In genomic region chr19:18710986-18711751, GRCh38 we compare ENCODE assay signal across 14 cellular contexts. TPM values are rescaled to one million over a fixed set of nuclear protein-coding genes. Genes with fewer than 3 reads are reported as not detected.
DNase-seq lines count a peak whose midpoint lies in the region; TF ChIP-seq lines count a peak whose summit lies in the region.
"Had no signal": no experiment of that assay in that cellular context is flagged by ENCODE, and none has a peak within 500 bp of the region (broad histone marks: within the 10 kb centered on the region; RNA-seq: fewer than 3 reads in every experiment).

No MANE protein-coding gene starts in this region.

- H3K4me3 ChIP-seq in adrenal gland (no peak overlapping the region), fibroblast of the aortic adventitia (ENCODE audit: low read depth, low read length) (no peak overlapping the region), mesenchymal stem cell (ENCODE audit: insufficient read depth in 1 of 2, low read depth in 1 of 2, low read length in 2 of 2) (no peak overlapping the region), tibial artery (no peak overlapping the region)
- H3K4me3 ChIP-seq: ascending aorta had no signal

- no peak overlapping the region for H4K8ac ChIP-seq in mesenchymal stem cell (ENCODE audit: low read length)

- H3K9ac ChIP-seq in mesenchymal stem cell (ENCODE audit: low read length): peak overlapping the region; percentile 75

- H2BK15ac ChIP-seq in mesenchymal stem cell (ENCODE audit: low read depth, poor library complexity, severe bottlenecking): peak overlapping the region; percentile 77

- H3K27me3 ChIP-seq in adrenal gland (no peaks in the 10 kb centered on the region), mesenchymal stem cell (ENCODE audit: control insufficient read depth in 1 of 2, insufficient read depth in 1 of 2, low read length in 2 of 2) (no peaks in the 10 kb centered on the region), tibial artery (no peaks in the 10 kb centered on the region)
- H3K27me3 ChIP-seq: ascending aorta; BLaER1 treated with 17β-estradiol and CSF1 and Interleukin-3, amounts not matched to agents 10 nM and 100 nM had no signal

- H3K9me3 ChIP-seq in adrenal gland (replicated peaks in 1 of 3) (no peaks in the 10 kb centered on the region), mesenchymal stem cell (ENCODE audit: control insufficient read depth, low read length) (no peaks in the 10 kb centered on the region), tibial artery (no peaks in the 10 kb centered on the region)
- H3K9me3 ChIP-seq: ascending aorta; BLaER1 treated with 17β-estradiol and CSF1 and Interleukin-3, amounts not matched to agents 10 nM and 100 nM had no signal

- no peak overlapping the region for H2AFZ ChIP-seq in mesenchymal stem cell (ENCODE audit: low read depth, low read length)

- WGBS in adrenal gland, 4 donors: 37 to 44% (median 41%) methylated on average over 17 to 28 of the region's 28 CpGs
- 92% methylated on average over 27 of the region's 28 CpGs for WGBS in mesenchymal stem cell

- no peak overlapping the region for H3K4ac ChIP-seq in mesenchymal stem cell (ENCODE audit: low read depth in 1 of 2, low read length in 2 of 2)

- H3K79me1 ChIP-seq in mesenchymal stem cell (replicated peaks; ENCODE audit: low read length, poor library complexity, severe bottlenecking): peaks cover 38% of the 10 kb centered on the region

- H3K36me3 ChIP-seq in adrenal gland (replicated peaks in 1 of 2) (no peaks in the 10 kb centered on the region), mesenchymal stem cell (ENCODE audit: control insufficient read depth in 1 of 2, insufficient read depth in 2 of 2, low read depth in 1 of 2, low read length in 2 of 2) (peaks cover 0 to 11% of the 10 kb centered on the region in 2 experiments), tibial artery (peaks cover 0 to 5% (median 0%) of the 10 kb centered on the region in 3 donors)

- no peak for TF ChIP-seq POLR2A in adrenal gland (IDR thresholded peaks at IDR 0.05)

- no peak overlapping the region for H4K91ac ChIP-seq in mesenchymal stem cell (ENCODE audit: low read length)

- H3K4me1 ChIP-seq in adrenal gland (replicated peaks in 1 of 2) (peaks cover 21 to 25% of the 10 kb centered on the region in 2 donors), mesenchymal stem cell (ENCODE audit: control insufficient read depth, insufficient read depth, low read depth, low read length) (peaks cover 6% of the 10 kb centered on the region), tibial artery (peaks cover 0 to 45% (median 15%) of the 10 kb centered on the region in 4 donors)

- no peak overlapping the region for H2BK5ac ChIP-seq in mesenchymal stem cell (ENCODE audit: low read depth, low read length, poor library complexity, severe bottlenecking)

- H3K4me2 ChIP-seq in mesenchymal stem cell (ENCODE audit: low read length, poor library complexity, severe bottlenecking): no peak overlapping the region

- H2BK12ac ChIP-seq in mesenchymal stem cell (ENCODE audit: low read length in 2 of 2): no peak overlapping the region

- intact Hi-C loops in adrenal gland (cut with DNase I): no loop called here
- intact Hi-C loops in tibial artery (cut with DNase I; ENCODE audit: low total_unique reads): no loop called here

- H2AK5ac ChIP-seq in mesenchymal stem cell (ENCODE audit: low read length, severe bottlenecking): no peak overlapping the region

- peak overlapping the region; percentile 35 to 74 (median 60) for H3K27ac ChIP-seq in adrenal gland
- H3K27ac ChIP-seq in mesenchymal stem cell (ENCODE audit: low read length, poor library complexity, severe bottlenecking): no peak overlapping the region
- H3K27ac ChIP-seq in tibial artery: no peak overlapping the region
- H3K27ac ChIP-seq: VCaP had no signal

- H3K23ac ChIP-seq in mesenchymal stem cell (ENCODE audit: low read length in 2 of 2): no peak overlapping the region

- no peak overlapping the region for H3K14ac ChIP-seq in mesenchymal stem cell (ENCODE audit: low read length in 2 of 2)

- no peak overlapping the region for H3K18ac ChIP-seq in mesenchymal stem cell (ENCODE audit: low read depth in 1 of 2, low read length in 2 of 2)

- DNase-seq in adrenal gland (peak; percentile 70 to 92 (median 81)), fibroblast of the aortic adventitia (ENCODE audit: low read depth) (peak; percentile 81), mesenchymal stem cell (no peak), tibial artery (peak; percentile 44 to 81), NCI-H524 treated with DMSO at 0.1 percent for 48 hours (lab: John Stamatoyannopoulos, UW) (no peak)
- no peak for DNase-seq in activated CD4-positive, CD25-positive, alpha-beta regulatory T cell (lab: John Stamatoyannopoulos, UW)
- no peak for DNase-seq in activated CD8-positive, alpha-beta memory T cell treated with anti-CD3 and anti-CD28 coated beads, Interleukin-2, amount 50 U/mL, for 4 hours
- DNase-seq: cortex of kidney; naive B cell; NCI-H146; NK-92 treated with Interleukin-12 subunit alpha and Interleukin-12 subunit beta, amount 100 ng/mL, for 24 hours had no signal

- H2BK120ac ChIP-seq in mesenchymal stem cell (ENCODE audit: low read depth, low read length): no peak overlapping the region

- TF ChIP-seq CTCF in adrenal gland (IDR thresholded peaks at IDR 0.05) (no peak), fibroblast of the aortic adventitia (IDR thresholded peaks at IDR 0.05; ENCODE audit: insufficient read depth, low read length) (no peak), tibial artery (IDR thresholded peaks at IDR 0.05) (no peak)

RNA-seq across cellular contexts. Expression of gene CRTC1, which starts 27.7 kb away (rescaled TPM):
- total RNA-seq in adrenal gland (10 to 100 TPM in 6 of 8 donors, 1 to 10 TPM in 2; 6.0 to 22.5 (median 10.3) TPM), fibroblast of the aortic adventitia (ENCODE audit: low replicate concordance) (1.1 and 2.4 TPM in 2 replicates)
- polyA plus RNA-seq in adrenal gland: 10 to 100 TPM in 2 of 3 donors, 1 to 10 TPM in 1; 4.6 to 38.1 (median 18.1) TPM
- polyA plus RNA-seq in mesenchymal stem cell (2013, experiment 1 of 2): 9.9 TPM
- 9.4 TPM for polyA plus RNA-seq in mesenchymal stem cell (2013, experiment 2 of 2)

Comparison
In these comparisons a context has a peak if more than half of its experiments do, and no peak if none do; other contexts are left out.
1. DNase-seq: peak in adrenal gland (7 of 7), fibroblast of the aortic adventitia (single experiment) and tibial artery (2 of 2); none in mesenchymal stem cell (single experiment), activated CD4-positive, CD25-positive, alpha-beta regulatory T cell (0 of 4), activated CD8-positive, alpha-beta memory T cell treated with anti-CD3 and anti-CD28 coated beads, Interleukin-2, amount 50 U/mL, for 4 hours (single experiment) and NCI-H524 treated with DMSO at 0.1 percent for 48 hours (single experiment).
2. H3K27ac ChIP-seq: peak in adrenal gland (5 of 5); none in mesenchymal stem cell (single experiment) and tibial artery (0 of 2).